Comparison of ENCODE assay signal across 38 cellular contexts in the genomic region with DNA sequence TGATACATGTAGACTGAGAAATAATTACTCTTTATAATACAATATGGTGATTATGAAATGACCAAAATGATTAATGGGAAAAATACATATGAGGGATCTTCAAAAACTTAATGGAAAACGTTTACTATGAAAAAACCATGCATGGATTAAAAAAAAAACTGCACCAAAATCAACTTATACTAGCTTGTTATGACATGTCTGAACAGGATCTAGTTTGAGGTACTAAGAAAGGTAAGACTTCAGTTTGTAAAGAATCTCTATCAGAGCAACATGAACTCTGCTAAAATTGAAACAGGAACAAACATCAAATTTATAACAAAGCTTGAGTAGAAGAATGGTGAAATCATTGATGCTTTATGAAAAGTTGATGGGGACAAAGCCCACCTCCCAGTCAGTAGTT.
"Had no signal": no experiment of that assay in that cellular context is flagged by ENCODE, and none has a peak within 500 bp of the region (broad histone marks: within the 10 kb centered on the region; RNA-seq: fewer than 3 reads in every experiment).

No MANE protein-coding gene starts in this region.

- H3K4me3 ChIP-seq: adrenal gland, ascending aorta, body of pancreas, cardiac muscle cell had no signal

- DNase-seq: activated effector memory CD4-positive, alpha-beta T cell treated with anti-CD3 and anti-CD28 coated beads, Interleukin-2, amount 50 U/mL, for 16 hours; activated effector memory CD4-positive, alpha-beta T cell treated with Interleukin-2 at 50 U/mL for 16 hours; activated gamma-delta T cell; activated gamma-delta T cell treated with Interleukin-2 at 50 U/mL for 16 hours; activated naive CD4-positive, alpha-beta T cell; activated naive CD4-positive, alpha-beta T cell treated with anti-CD3 and anti-CD28 coated beads for 36 hours; activated naive CD4-positive, alpha-beta T cell treated with anti-CD3 and anti-CD28 coated beads, Interleukin-2, amount 10 ng/mL, durations not matched to agents 7 days and 5 days; activated naive CD4-positive, alpha-beta T cell treated with anti-CD3 and anti-CD28 coated beads, Interleukin-2, amount 50 U/mL, for 16 hours; activated naive CD4-positive, alpha-beta T cell treated with Interleukin-2 at 50 U/mL for 16 hours; activated naive CD8-positive, alpha-beta T cell treated with anti-CD3 and anti-CD28 coated beads for 36 hours; activated naive CD8-positive, alpha-beta T cell treated with anti-CD3 and anti-CD28 coated beads, Interleukin-2, amount 10 ng/mL, durations not matched to agents 7 days and 5 days; activated naive CD8-positive, alpha-beta T cell treated with anti-CD3 and anti-CD28 coated beads, Interleukin-2, amount 50 U/mL, for 24 hours; activated T-cell treated with anti-CD3 and anti-CD28 coated beads, Interleukin-2, amount 50 U/mL, for 1 hour; activated T-cell treated with anti-CD3 and anti-CD28 coated beads, Interleukin-2, amount 50 U/mL, for 24 hours; activated T-cell treated with anti-CD3 and anti-CD28 coated beads, Interleukin-2, amount 50 U/mL, for 4 hours; activated T-cell treated with anti-CD3 and anti-CD28 coated beads, Interleukin-2, amount 50 U/mL, for 48 hours; activated T-cell treated with anti-CD3 and anti-CD28 coated beads, Interleukin-2, amount 50 U/mL, for 72 hours; adrenal gland; amniotic stem cell; amygdala; anterior cingulate cortex; aorta; body of pancreas; brain microvascular endothelial cell; caudate nucleus; central memory CD4-positive, alpha-beta T cell; cerebellar nuclear complex had no signal

- H3K4me1 ChIP-seq: adrenal gland had no signal

- H3K27me3 ChIP-seq: adrenal gland, ascending aorta, body of pancreas, brain microvascular endothelial cell, cardiac muscle cell had no signal

- H3K27ac Mint-ChIP-seq: activated naive CD4-positive, alpha-beta T cell treated with anti-CD3 and anti-CD28 coated beads for 36 hours; activated naive CD4-positive, alpha-beta T cell treated with anti-CD3 and anti-CD28 coated beads, Interleukin-2, amount 10 ng/mL, durations not matched to agents 7 days and 5 days; activated naive CD4-positive, alpha-beta T cell treated with anti-CD3 and anti-CD28 coated beads, Interleukin-2, amount 50 U/mL, for 24 hours; activated naive CD4-positive, alpha-beta T cell treated with anti-CD3 and anti-CD28 coated beads, Interleukin-2, amount 50 U/mL, for 72 hours; activated naive CD8-positive, alpha-beta T cell; activated naive CD8-positive, alpha-beta T cell treated with anti-CD3 and anti-CD28 coated beads for 36 hours; activated naive CD8-positive, alpha-beta T cell treated with anti-CD3 and anti-CD28 coated beads, Interleukin-2, amount 10 ng/mL, durations not matched to agents 7 days and 5 days; activated naive CD8-positive, alpha-beta T cell treated with anti-CD3 and anti-CD28 coated beads, Interleukin-2, amount 50 U/mL, for 24 hours; activated T-cell treated with anti-CD3 and anti-CD28 coated beads, Interleukin-2, amount 50 U/mL, for 24 hours; activated T-cell treated with anti-CD3 and anti-CD28 coated beads, Interleukin-2, amount 50 U/mL, for 72 hours; activated T-helper 1 cell treated with anti-CD3 and anti-CD28 coated beads, Interleukin-12 subunit alpha, Interleukin-12 subunit beta, Interleukin-2, Interleukin-4 antibody, amounts not matched to agents 30 ng/mL and 10 ng/mL and 1 ng/mL, durations not matched to agents 14 hours and 24 hours and 36 hours; activated T-helper 17 cell treated with anti-CD3 and anti-CD28 coated beads, Interleukin-2, amount 50 U/mL, for 72 hours; activated T-helper 2 cell treated with anti-CD3 and anti-CD28 coated beads, Interferon-gamma antibody, Interleukin-2, Interleukin-4, amounts not matched to agents 10 μg/mL and 5 μg/mL and 100 μg/mL, durations not matched to agents 14 hours and 24 hours and 36 hours; brain had no signal

- H3K27ac ChIP-seq: adrenal gland, ascending aorta, body of pancreas, cardiac muscle cell had no signal

- H3K9me3 ChIP-seq: adrenal gland, ascending aorta, body of pancreas had no signal

- H3K9me3 Mint-ChIP-seq: activated naive CD4-positive, alpha-beta T cell treated with anti-CD3 and anti-CD28 coated beads for 36 hours; activated naive CD4-positive, alpha-beta T cell treated with anti-CD3 and anti-CD28 coated beads, Interleukin-2, amount 10 ng/mL, durations not matched to agents 7 days and 5 days; activated naive CD4-positive, alpha-beta T cell treated with anti-CD3 and anti-CD28 coated beads, Interleukin-2, amount 50 U/mL, for 24 hours; activated naive CD4-positive, alpha-beta T cell treated with anti-CD3 and anti-CD28 coated beads, Interleukin-2, amount 50 U/mL, for 72 hours; activated naive CD8-positive, alpha-beta T cell treated with anti-CD3 and anti-CD28 coated beads for 36 hours; activated naive CD8-positive, alpha-beta T cell treated with anti-CD3 and anti-CD28 coated beads, Interleukin-2, amount 10 ng/mL, durations not matched to agents 7 days and 5 days; activated naive CD8-positive, alpha-beta T cell treated with anti-CD3 and anti-CD28 coated beads, Interleukin-2, amount 50 U/mL, for 24 hours; activated T-cell treated with anti-CD3 and anti-CD28 coated beads, Interleukin-2, amount 50 U/mL, for 24 hours; activated T-cell treated with anti-CD3 and anti-CD28 coated beads, Interleukin-2, amount 50 U/mL, for 4 hours; activated T-cell treated with anti-CD3 and anti-CD28 coated beads, Interleukin-2, amount 50 U/mL, for 72 hours; activated T-helper 1 cell treated with anti-CD3 and anti-CD28 coated beads, Interleukin-12 subunit alpha, Interleukin-12 subunit beta, Interleukin-2, Interleukin-4 antibody, amounts not matched to agents 30 ng/mL and 10 ng/mL and 1 ng/mL, durations not matched to agents 14 hours and 24 hours and 36 hours; activated T-helper 2 cell treated with anti-CD3 and anti-CD28 coated beads, Interferon-gamma antibody, Interleukin-2, Interleukin-4, amounts not matched to agents 10 μg/mL and 5 μg/mL and 100 μg/mL, durations not matched to agents 14 hours and 24 hours and 36 hours; central memory CD8-positive, alpha-beta T cell had no signal

- H3K4me3 Mint-ChIP-seq: activated naive CD4-positive, alpha-beta T cell treated with anti-CD3 and anti-CD28 coated beads for 36 hours; activated naive CD4-positive, alpha-beta T cell treated with anti-CD3 and anti-CD28 coated beads, Interleukin-2, amount 10 ng/mL, durations not matched to agents 7 days and 5 days; activated naive CD4-positive, alpha-beta T cell treated with anti-CD3 and anti-CD28 coated beads, Interleukin-2, amount 50 U/mL, for 24 hours; activated naive CD8-positive, alpha-beta T cell; activated naive CD8-positive, alpha-beta T cell treated with anti-CD3 and anti-CD28 coated beads for 36 hours; activated naive CD8-positive, alpha-beta T cell treated with anti-CD3 and anti-CD28 coated beads, Interleukin-2, amount 10 ng/mL, durations not matched to agents 7 days and 5 days; activated naive CD8-positive, alpha-beta T cell treated with anti-CD3 and anti-CD28 coated beads, Interleukin-2, amount 50 U/mL, for 24 hours; activated T-cell treated with anti-CD3 and anti-CD28 coated beads, Interleukin-2, amount 50 U/mL, for 24 hours; activated T-cell treated with anti-CD3 and anti-CD28 coated beads, Interleukin-2, amount 50 U/mL, for 4 hours; activated T-cell treated with anti-CD3 and anti-CD28 coated beads, Interleukin-2, amount 50 U/mL, for 72 hours; activated T-helper 1 cell treated with anti-CD3 and anti-CD28 coated beads, Interleukin-12 subunit alpha, Interleukin-12 subunit beta, Interleukin-2, Interleukin-4 antibody, amounts not matched to agents 30 ng/mL and 10 ng/mL and 1 ng/mL, durations not matched to agents 14 hours and 24 hours and 36 hours; activated T-helper 17 cell treated with anti-CD3 and anti-CD28 coated beads, Interleukin-2, amount 50 U/mL, for 72 hours; brain; central memory CD8-positive, alpha-beta T cell had no signal

- FAIRE-seq: astrocyte had no signal

- ATAC-seq: activated naive CD4-positive, alpha-beta T cell treated with anti-CD3 and anti-CD28 coated beads, Interleukin-2, amount 50 U/mL, for 72 hours; activated naive CD8-positive, alpha-beta T cell treated with anti-CD3 and anti-CD28 coated beads, Interleukin-2, amount 50 U/mL, for 24 hours; activated T-cell treated with anti-CD3 and anti-CD28 coated beads, Interleukin-2, amount 50 U/mL, for 4 hours; activated T-cell treated with anti-CD3 and anti-CD28 coated beads, Interleukin-2, amount 50 U/mL, for 72 hours; activated T-helper 17 cell treated with anti-CD3 and anti-CD28 coated beads, Interleukin-2, amount 50 U/mL, for 72 hours; body of pancreas had no signal

- H3K36me3 Mint-ChIP-seq: activated naive CD4-positive, alpha-beta T cell treated with anti-CD3 and anti-CD28 coated beads, Interleukin-2, amount 10 ng/mL, durations not matched to agents 7 days and 5 days; activated naive CD4-positive, alpha-beta T cell treated with anti-CD3 and anti-CD28 coated beads, Interleukin-2, amount 50 U/mL, for 24 hours; activated naive CD4-positive, alpha-beta T cell treated with anti-CD3 and anti-CD28 coated beads, Interleukin-2, amount 50 U/mL, for 72 hours; activated naive CD8-positive, alpha-beta T cell; activated naive CD8-positive, alpha-beta T cell treated with anti-CD3 and anti-CD28 coated beads for 36 hours; activated naive CD8-positive, alpha-beta T cell treated with anti-CD3 and anti-CD28 coated beads, Interleukin-2, amount 10 ng/mL, durations not matched to agents 7 days and 5 days; brain had no signal

- H3K27me3 Mint-ChIP-seq: activated naive CD4-positive, alpha-beta T cell treated with anti-CD3 and anti-CD28 coated beads, Interleukin-2, amount 10 ng/mL, durations not matched to agents 7 days and 5 days; activated naive CD4-positive, alpha-beta T cell treated with anti-CD3 and anti-CD28 coated beads, Interleukin-2, amount 50 U/mL, for 24 hours; activated naive CD8-positive, alpha-beta T cell treated with anti-CD3 and anti-CD28 coated beads for 36 hours; activated naive CD8-positive, alpha-beta T cell treated with anti-CD3 and anti-CD28 coated beads, Interleukin-2, amount 50 U/mL, for 24 hours had no signal

- H3K36me3 ChIP-seq: adrenal gland, ascending aorta, brain microvascular endothelial cell, cardiac muscle cell had no signal

- H3K4me1 Mint-ChIP-seq: activated naive CD4-positive, alpha-beta T cell treated with anti-CD3 and anti-CD28 coated beads, Interleukin-2, amount 10 ng/mL, durations not matched to agents 7 days and 5 days; activated naive CD4-positive, alpha-beta T cell treated with anti-CD3 and anti-CD28 coated beads, Interleukin-2, amount 50 U/mL, for 24 hours; activated naive CD8-positive, alpha-beta T cell treated with anti-CD3 and anti-CD28 coated beads for 36 hours; activated naive CD8-positive, alpha-beta T cell treated with anti-CD3 and anti-CD28 coated beads, Interleukin-2, amount 10 ng/mL, durations not matched to agents 7 days and 5 days; activated naive CD8-positive, alpha-beta T cell treated with anti-CD3 and anti-CD28 coated beads, Interleukin-2, amount 50 U/mL, for 24 hours; activated T-helper 17 cell treated with anti-CD3 and anti-CD28 coated beads, Interleukin-2, amount 50 U/mL, for 72 hours; central memory CD8-positive, alpha-beta T cell had no signal
